Comparison of ENCODE assay signal across 8 cellular contexts in the genomic region with DNA sequence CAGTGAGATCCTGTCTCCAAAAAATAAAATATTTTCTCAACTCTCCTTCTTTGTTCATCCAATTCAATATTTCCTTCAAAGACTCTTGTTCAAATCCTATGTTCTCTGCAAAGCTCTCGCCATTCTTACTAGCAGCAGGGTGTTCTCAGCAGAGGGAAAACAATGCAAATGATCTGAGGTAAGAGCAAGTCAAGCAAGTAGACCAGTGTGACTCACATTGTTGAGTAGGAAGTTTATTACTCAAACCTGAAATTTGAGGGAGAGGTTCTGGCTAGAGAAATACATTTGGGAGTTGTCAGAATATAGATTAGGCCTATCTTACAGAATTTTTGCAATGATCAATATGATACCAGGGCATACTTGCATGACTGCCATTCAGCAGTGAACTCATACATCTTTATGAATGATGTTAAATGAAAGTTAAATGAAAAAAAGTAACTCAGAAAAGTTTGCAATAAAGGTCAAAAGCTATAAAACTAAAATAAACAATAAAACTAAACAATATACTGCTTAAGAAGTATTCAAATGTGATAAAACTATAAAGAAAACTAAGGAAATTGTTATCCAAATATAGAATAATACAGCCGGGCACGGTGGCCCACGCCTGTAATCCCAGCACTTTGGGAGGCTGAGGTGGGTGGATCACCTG. TPM values are rescaled to one million over a fixed set of nuclear protein-coding genes. Genes with fewer than 3 reads are reported as not detected.
A peak's percentile ranks its signal among the peaks of the same experiment; 100 is the strongest.
DNase-seq lines count a peak whose midpoint lies in the region; ATAC-seq and TF ChIP-seq lines count a peak whose summit lies in the region.
"Had no signal": no experiment of that assay in that cellular context is flagged by ENCODE, and none has a peak within 500 bp of the region (broad histone marks: within the 10 kb centered on the region; RNA-seq: fewer than 3 reads in every experiment).

No MANE protein-coding gene starts in this region.

- H3K79me2 ChIP-seq in mesendoderm (ENCODE audit: control insufficient read depth, insufficient read depth, low read length), result peaks cover 22% of the 10 kb centered on the region

- POLR2A ChIA-PET in activated B cell treated with CpG ODN at 0.5 μM for 24 hours (lab: Charles Lee), result interaction anchor here (1.4 kb wide), 1 partner anchor 23 kb away, joined by 4 read pairs; no protein-coding TSS in a partner anchor
- POLR2A ChIA-PET in naive thymus-derived CD8-positive, alpha-beta T cell (lab: Charles Lee), result interaction anchor here (0.7 kb wide), 1 partner anchor 41 kb away, joined by 3 read pairs; no protein-coding TSS in a partner anchor

- no peak overlapping the region for H4K5ac ChIP-seq in mesendoderm (ENCODE audit: low read length)

- no peak overlapping the region for H2BK120ac ChIP-seq in mesendoderm (ENCODE audit: low read depth, low read length)

- no peaks in the 10 kb centered on the region for H3K27me3 ChIP-seq in mesendoderm (ENCODE audit: insufficient read depth, low read length, poor library complexity)

- H3K4me1 ChIP-seq in mesendoderm (ENCODE audit: control insufficient read depth, low read depth, low read length), result peaks cover 4% of the 10 kb centered on the region

- H3K4me3 Mint-ChIP-seq in activated B cell treated with CpG ODN at 0.5 μM for 24 hours (no peak overlapping the region), CD14-positive monocyte (no peak overlapping the region)
- H3K4me3 Mint-ChIP-seq in naive thymus-derived CD8-positive, alpha-beta T cell, result no peak overlapping the region

- TF ChIP-seq CTCF in activated B cell treated with CpG ODN at 0.5 μM for 24 hours (IDR thresholded peaks at IDR 0.05), result no peak
- TF ChIP-seq CTCF in CD14-positive monocyte (IDR thresholded peaks at IDR 0.05), result no peak

- H3K9me3 Mint-ChIP-seq in activated B cell treated with CpG ODN at 0.5 μM for 24 hours (no peaks in the 10 kb centered on the region), CD14-positive monocyte (no peaks in the 10 kb centered on the region)
- H3K9me3 Mint-ChIP-seq in naive thymus-derived CD8-positive, alpha-beta T cell, result no peaks in the 10 kb centered on the region

- DNase-seq in activated B cell treated with CpG ODN at 0.5 μM for 24 hours (no peak), mesendoderm (peak; percentile 75), OCI-M2 (lab: John Stamatoyannopoulos, UW; ENCODE audit: unreplicated experiment) (no peak), CD14-positive monocyte (ENCODE audit: low spot score) (no peak)
- no peak for DNase-seq in naive thymus-derived CD8-positive, alpha-beta T cell
- DNase-seq: kidney had no signal

- H3K4me3 ChIP-seq in mesendoderm (ENCODE audit: low read length), result no peak overlapping the region

- H3K4me2 ChIP-seq in mesendoderm (ENCODE audit: low read length), result no peak overlapping the region

- H3K23ac ChIP-seq in mesendoderm (ENCODE audit: low read length), result no peak overlapping the region

- H2BK15ac ChIP-seq in mesendoderm (replicated peaks; ENCODE audit: low read depth), result no peak overlapping the region

- no peak overlapping the region for H2AK5ac ChIP-seq in mesendoderm (ENCODE audit: low read length)

- no CpG with 5 or more reads among the region's 4 CpGs for WGBS in mesendoderm (ENCODE audit: extremely low coverage, insufficient coverage, low lambda C conversion rate)

- intact Hi-C loops in activated B cell treated with CpG ODN at 0.5 μM for 24 hours (cut with micrococcal nuclease), result no loop called here
- intact Hi-C loops in CD14-positive monocyte (cut with micrococcal nuclease), result no loop called here

- H2BK5ac ChIP-seq in mesendoderm (ENCODE audit: low read length), result no peak overlapping the region

- H3K27ac ChIP-seq in mesendoderm (ENCODE audit: low read depth, low read length), result no peak overlapping the region

- no peak overlapping the region for H3K9ac ChIP-seq in mesendoderm (ENCODE audit: low read length)

- H3K4ac ChIP-seq in mesendoderm (ENCODE audit: low read depth, low read length), result no peak overlapping the region

- peaks cover 44% of the 10 kb centered on the region for H3K4me1 Mint-ChIP-seq in activated B cell treated with CpG ODN at 0.5 μM for 24 hours
- H3K4me1 Mint-ChIP-seq in naive thymus-derived CD8-positive, alpha-beta T cell, result peaks cover 34 to 60% (median 53%) of the 10 kb centered on the region in 4 donors
- H3K4me1 Mint-ChIP-seq in CD14-positive monocyte, result peaks cover 32% of the 10 kb centered on the region

- no peak overlapping the region for H4K8ac ChIP-seq in mesendoderm (ENCODE audit: low read depth, low read length)

- no peaks in the 10 kb centered on the region for H3K36me3 ChIP-seq in mesendoderm (ENCODE audit: control insufficient read depth, insufficient read depth, low read length)

- H3K27ac Mint-ChIP-seq in activated B cell treated with CpG ODN at 0.5 μM for 24 hours (peak overlapping the region; percentile 3), CD14-positive monocyte (peak overlapping the region in 1 of 7 donors; percentile 59)
- H3K27ac Mint-ChIP-seq in naive thymus-derived CD8-positive, alpha-beta T cell, result peak overlapping the region in 3 of 10 donors; percentile 3 to 79 (median 4)

- CTCF ChIA-PET in activated B cell treated with CpG ODN at 0.5 μM for 24 hours (lab: Charles Lee), result interaction anchor here (12.9 kb wide), 1 partner anchor 49 kb away, joined by 143 read pairs; no protein-coding TSS in a partner anchor

- H3K36me3 Mint-ChIP-seq in activated B cell treated with CpG ODN at 0.5 μM for 24 hours (ENCODE audit: low read depth), result peaks cover 14% of the 10 kb centered on the region
- peaks cover 9 to 25% (median 10%) of the 10 kb centered on the region in 3 donors for H3K36me3 Mint-ChIP-seq in naive thymus-derived CD8-positive, alpha-beta T cell
- H3K36me3 Mint-ChIP-seq in CD14-positive monocyte, result peaks cover 39 to 55% of the 10 kb centered on the region in 2 donors

- H3K27me3 Mint-ChIP-seq in activated B cell treated with CpG ODN at 0.5 μM for 24 hours (no peaks in the 10 kb centered on the region), CD14-positive monocyte (ENCODE audit: low read depth in 3 of 3) (peaks cover 0 to 2% (median 0%) of the 10 kb centered on the region in 3 donors)
- H3K27me3 Mint-ChIP-seq in naive thymus-derived CD8-positive, alpha-beta T cell, result no peaks in the 10 kb centered on the region

- H3K18ac ChIP-seq in mesendoderm (ENCODE audit: low read length), result no peak overlapping the region

- H3K79me1 ChIP-seq in mesendoderm (ENCODE audit: low read length), result peaks cover 15% of the 10 kb centered on the region

- ATAC-seq in GM18868 (IDR thresholded peaks at IDR 0.05; ENCODE audit: unreplicated experiment) (peak; percentile 81), HG02759 (IDR thresholded peaks at IDR 0.05; ENCODE audit: unreplicated experiment) (peak; percentile 79), activated B cell treated with CpG ODN at 0.5 μM for 24 hours (ENCODE audit: low read depth) (peak; percentile 92)
- no peak for ATAC-seq in naive thymus-derived CD8-positive, alpha-beta T cell

- H3K56ac ChIP-seq in mesendoderm (ENCODE audit: low read length), result no peak overlapping the region

RNA-seq across cellular contexts. Expression of a gene that starts 5.8 kb away (rescaled TPM):
- 37.7 and 39.2 TPM in 2 replicates for total RNA-seq in activated B cell treated with CpG ODN at 0.5 μM for 24 hours
- 21.5 TPM for polyA plus RNA-seq in mesendoderm (2013, experiment 1 of 2)
- polyA plus RNA-seq in mesendoderm (2013, experiment 2 of 2), result 22.7 TPM
- total RNA-seq in naive thymus-derived CD8-positive, alpha-beta T cell, result 10 to 100 TPM; 27.0 to 29.0 TPM
- 10 to 100 TPM in 1 of 3 donors, 1 to 10 TPM in 2; 7.3 to 11.2 (median 9.5) TPM for polyA plus RNA-seq in naive thymus-derived CD8-positive, alpha-beta T cell
- 10 to 100 TPM; 15.6 to 21.8 TPM for polyA plus RNA-seq in CD14-positive monocyte

RNA-seq across cellular contexts. Expression of a gene that starts 24.9 kb away (rescaled TPM):
- 2.2 and 2.5 TPM in 2 replicates for total RNA-seq in activated B cell treated with CpG ODN at 0.5 μM for 24 hours
- polyA plus RNA-seq in mesendoderm (2013, experiment 1 of 2), result 36.4 TPM
- 36.2 TPM for polyA plus RNA-seq in mesendoderm (2013, experiment 2 of 2)
- total RNA-seq in naive thymus-derived CD8-positive, alpha-beta T cell, result under 1 TPM; 0.55 to 0.96 TPM
- polyA plus RNA-seq in naive thymus-derived CD8-positive, alpha-beta T cell, result under 1 TPM; 0.20 to 0.72 (median 0.42) TPM
- polyA plus RNA-seq in CD14-positive monocyte, result under 1 TPM; 0.40 to 0.55 TPM

Comparison
In these comparisons a context has a peak if more than half of its experiments do, and no peak if none do; other contexts are left out.
1. ATAC-seq: peak in GM18868 (single experiment), HG02759 (single experiment) and activated B cell treated with CpG ODN at 0.5 μM for 24 hours (single experiment); none in naive thymus-derived CD8-positive, alpha-beta T cell (0 of 2).